In genomic region chr17:81968396-81968745, GRCh38 we compare ENCODE assay signal across 10 cellular contexts. TPM values are rescaled to one million over a fixed set of nuclear protein-coding genes. Genes with fewer than 3 reads are reported as not detected.
DNase-seq lines count a peak whose midpoint lies in the region; ATAC-seq, FAIRE-seq and TF ChIP-seq lines count a peak whose summit lies in the region.
"Had no signal": no experiment of that assay in that cellular context is flagged by ENCODE, and none has a peak within 500 bp of the region (broad histone marks: within the 10 kb centered on the region; RNA-seq: fewer than 3 reads in every experiment).

No MANE protein-coding gene starts in this region.

- H3K27ac Mint-ChIP-seq in activated naive CD4-positive, alpha-beta T cell treated with anti-CD3 and anti-CD28 coated beads for 36 hours, result peak overlapping the region; percentile 79
- H3K27ac Mint-ChIP-seq in T-helper 17 cell, result peak overlapping the region; percentile 79

- H3K4me3 ChIP-seq in keratinocyte (ENCODE audit: control insufficient read depth in 2 of 3, extremely low read depth in 1 of 3, insufficient read depth in 2 of 3, low read depth in 1 of 3, low read length in 3 of 3), result no peak overlapping the region
- no peak overlapping the region for H3K4me3 ChIP-seq in thymus (ENCODE audit: low read length)

- ATAC-seq in T-helper 17 cell, result no peak

- H3K27me3 ChIP-seq in keratinocyte (ENCODE audit: control insufficient read depth, extremely low read depth, insufficient read depth, low read length) (peaks cover 47% of the 10 kb centered on the region), thymus (ENCODE audit: control insufficient read depth, insufficient read depth) (peaks cover 13% of the 10 kb centered on the region)

- H3K9me1 ChIP-seq in keratinocyte (ENCODE audit: control insufficient read depth, extremely low read depth, insufficient read depth, low read length), result no peaks in the 10 kb centered on the region

- TF ChIP-seq CTCF in keratinocyte (optimal IDR thresholded peaks at IDR 0.05 in 1 of 3, IDR thresholded peaks at IDR 0.05 in 1 of 3, conservative IDR thresholded peaks at IDR 0.05 in 1 of 3; ENCODE audit: extremely low read depth in 1 of 3, insufficient read depth in 2 of 3, low read length in 3 of 3), result no peak

- H3K9me3 ChIP-seq in T-helper 17 cell (ENCODE audit: control insufficient read depth, low read length, poor library complexity, severe bottlenecking), result no peaks in the 10 kb centered on the region
- no peaks in the 10 kb centered on the region for H3K9me3 ChIP-seq in keratinocyte (ENCODE audit: control insufficient read depth, low read depth, low read length)
- no peaks in the 10 kb centered on the region for H3K9me3 ChIP-seq in thymus (ENCODE audit: control insufficient read depth)

- H3K79me2 ChIP-seq in keratinocyte (ENCODE audit: control insufficient read depth, insufficient read depth, low read length), result no peaks in the 10 kb centered on the region

- peaks cover 1% of the 10 kb centered on the region for H3K36me3 Mint-ChIP-seq in activated naive CD4-positive, alpha-beta T cell treated with anti-CD3 and anti-CD28 coated beads for 36 hours (ENCODE audit: low read depth)
- no peaks in the 10 kb centered on the region for H3K36me3 Mint-ChIP-seq in T-helper 17 cell (ENCODE audit: low read depth)

- intact Hi-C loops in activated naive CD4-positive, alpha-beta T cell treated with anti-CD3 and anti-CD28 coated beads for 36 hours (cut with micrococcal nuclease), result loop anchor here (1.0 to 2.0 kb wide), 2 partner anchors 9 to 54 kb away; partner anchors contain the start of genes ASPSCR1, CENPX and LRRC45

- no peak overlapping the region for H3K27ac ChIP-seq in keratinocyte (ENCODE audit: control insufficient read depth, insufficient read depth, low read length)
- peak overlapping the region; percentile 33 for H3K27ac ChIP-seq in thymus (ENCODE audit: low read depth)

- H4K20me1 ChIP-seq in keratinocyte (ENCODE audit: control insufficient read depth, extremely low read depth, insufficient read depth, low read length), result no peaks in the 10 kb centered on the region

- H3K9ac ChIP-seq in keratinocyte (ENCODE audit: control insufficient read depth, extremely low read depth, insufficient read depth, low read length), result no peak overlapping the region

- CTCF ChIA-PET in activated naive CD4-positive, alpha-beta T cell treated with anti-CD3 and anti-CD28 coated beads for 36 hours (lab: Charles Lee), result interaction anchor here (0.6 to 1.5 kb wide), 6 partner anchors 9 to 1320 kb away, joined by 3 to 6 read pairs (median 4); partner anchors contain the start of gene DCXR

- no peaks in the 10 kb centered on the region for H3K27me3 Mint-ChIP-seq in activated naive CD4-positive, alpha-beta T cell treated with anti-CD3 and anti-CD28 coated beads for 36 hours (ENCODE audit: low read depth)
- H3K27me3 Mint-ChIP-seq in T-helper 17 cell, result no peaks in the 10 kb centered on the region

- FAIRE-seq in keratinocyte (lab: Jason Lieb, UNC), result no peak

- dilution Hi-C loops in keratinocyte (cut with MboI; ENCODE audit: extremely low pct_ligation_motif_present, low sequenced_read_pairs), result no loop called here

- H3K4me1 ChIP-seq in keratinocyte (ENCODE audit: control insufficient read depth, extremely low read depth, insufficient read depth, low read length) (peaks cover 2% of the 10 kb centered on the region), thymus (ENCODE audit: control insufficient read depth, insufficient read depth, low read length) (peaks cover 23% of the 10 kb centered on the region)

- DNase-seq in activated naive CD4-positive, alpha-beta T cell treated with anti-CD3 and anti-CD28 coated beads for 36 hours, result no peak
- no peak for DNase-seq in activated naive CD4-positive, alpha-beta T cell treated with Interleukin-2 at 50 U/mL for 16 hours
- no peak for DNase-seq in T-helper 17 cell
- DNase-seq in keratinocyte (ENCODE audit: low read depth, low spot score), result no peak
- DNase-seq in DMS79 (lab: John Stamatoyannopoulos, UW), result no peak
- DNase-seq in NOMO-1 (lab: John Stamatoyannopoulos, UW; ENCODE audit: unreplicated experiment in 2 of 2), result no peak
- no peak for DNase-seq in COLO829 (ENCODE audit: low spot score)
- DNase-seq: NCI-H1048 had no signal

- H3K4me2 ChIP-seq in keratinocyte (ENCODE audit: control insufficient read depth, extremely low read depth, insufficient read depth, low read depth, low read length), result peak overlapping the region; percentile 37

- H3K4me1 Mint-ChIP-seq in activated naive CD4-positive, alpha-beta T cell treated with anti-CD3 and anti-CD28 coated beads for 36 hours (ENCODE audit: low read depth), result peaks cover 14% of the 10 kb centered on the region
- H3K4me1 Mint-ChIP-seq in T-helper 17 cell, result peaks cover 6% of the 10 kb centered on the region

- H2AFZ ChIP-seq in keratinocyte (ENCODE audit: control insufficient read depth, low read length), result no peak overlapping the region

- peaks cover 1% of the 10 kb centered on the region for H3K9me3 Mint-ChIP-seq in activated naive CD4-positive, alpha-beta T cell treated with anti-CD3 and anti-CD28 coated beads for 36 hours

- peak overlapping the region; percentile 68 for H3K4me3 Mint-ChIP-seq in activated naive CD4-positive, alpha-beta T cell treated with anti-CD3 and anti-CD28 coated beads for 36 hours
- peak overlapping the region; percentile 71 for H3K4me3 Mint-ChIP-seq in T-helper 17 cell

- H3K36me3 ChIP-seq in keratinocyte (ENCODE audit: control insufficient read depth in 2 of 2, extremely low read depth in 1 of 2, insufficient read depth in 2 of 2, low read length in 2 of 2), result no peaks in the 10 kb centered on the region
- no peaks in the 10 kb centered on the region for H3K36me3 ChIP-seq in thymus (ENCODE audit: control insufficient read depth, insufficient read depth)

- 83% methylated on average over 7 of the region's 7 CpGs for WGBS in thymus

RNA-seq across cellular contexts. Expression of gene NOTUM, which starts 7.4 kb away (rescaled TPM):
- total RNA-seq in activated naive CD4-positive, alpha-beta T cell treated with anti-CD3 and anti-CD28 coated beads for 36 hours, result under 1 TPM; 0.35 to 0.38 TPM
- not detected for total RNA-seq in T-helper 17 cell
- polyA plus RNA-seq in keratinocyte, result not detected in 3 replicates
- polyA plus RNA-seq in keratinocyte (2011; ENCODE audit: low read depth), result not detected
- polyA plus RNA-seq in keratinocyte (2011; cell fraction: cytosol; rRNA removed), result not detected in 2 replicates
- polyA plus RNA-seq in keratinocyte (2011; cell fraction: nucleus; rRNA removed), result not detected in 2 replicates
- polyA plus RNA-seq in keratinocyte (2012; ENCODE audit: low replicate concordance), result not detected in 2 replicates
- not detected in 3 replicates for polyA minus RNA-seq in keratinocyte
- polyA minus RNA-seq in keratinocyte (2011; cell fraction: cytosol; rRNA and poly(A)+ RNA removed), result not detected
- polyA minus RNA-seq in keratinocyte (2011; cell fraction: nucleus; rRNA and poly(A)+ RNA removed), result not detected in 2 replicates
- polyA plus RNA-seq in thymus, result 0.25 TPM
- total RNA-seq: subcutaneous adipose tissue had no signal

RNA-seq across cellular contexts. Expression of gene ASPSCR1, which starts 9.1 kb away (rescaled TPM):
- 10 to 100 TPM; 33.6 to 34.8 TPM for total RNA-seq in activated naive CD4-positive, alpha-beta T cell treated with anti-CD3 and anti-CD28 coated beads for 36 hours
- 10 to 100 TPM; 38.1 to 40.1 TPM for total RNA-seq in T-helper 17 cell
- polyA plus RNA-seq in keratinocyte, result 5.2 to 8.3 TPM (median 6.7 TPM) in 3 replicates
- polyA plus RNA-seq in keratinocyte (2011; ENCODE audit: low read depth), result 5.0 TPM
- 3.0 and 9.1 TPM in 2 replicates for polyA plus RNA-seq in keratinocyte (2011; cell fraction: cytosol; rRNA removed)
- 8.5 and 12.9 TPM in 2 replicates for polyA plus RNA-seq in keratinocyte (2011; cell fraction: nucleus; rRNA removed)
- polyA plus RNA-seq in keratinocyte (2012; ENCODE audit: low replicate concordance), result 11.5 TPM in 2 replicates
- 4.7 to 10.0 TPM (median 6.3 TPM) in 3 replicates for polyA minus RNA-seq in keratinocyte
- polyA minus RNA-seq in keratinocyte (2011; cell fraction: cytosol; rRNA and poly(A)+ RNA removed), result 24.2 TPM
- 6.4 and 8.9 TPM in 2 replicates for polyA minus RNA-seq in keratinocyte (2011; cell fraction: nucleus; rRNA and poly(A)+ RNA removed)
- 57.6 TPM for polyA plus RNA-seq in thymus

RNA-seq across cellular contexts. Expression of gene MYADML2, which starts 21.3 kb away (rescaled TPM):
- not detected for total RNA-seq in activated naive CD4-positive, alpha-beta T cell treated with anti-CD3 and anti-CD28 coated beads for 36 hours
- not detected for total RNA-seq in T-helper 17 cell
- polyA plus RNA-seq in keratinocyte (not detected in 3 replicates), thymus (0.07 TPM)
- polyA plus RNA-seq in keratinocyte (2011; ENCODE audit: low read depth), result not detected
- not detected in 2 replicates for polyA plus RNA-seq in keratinocyte (2011; cell fraction: cytosol; rRNA removed)
- not detected in 2 replicates for polyA plus RNA-seq in keratinocyte (2011; cell fraction: nucleus; rRNA removed)
- not detected in 2 replicates for polyA plus RNA-seq in keratinocyte (2012; ENCODE audit: low replicate concordance)
- not detected in 3 replicates for polyA minus RNA-seq in keratinocyte
- polyA minus RNA-seq in keratinocyte (2011; cell fraction: cytosol; rRNA and poly(A)+ RNA removed), result not detected
- not detected in 2 replicates for polyA minus RNA-seq in keratinocyte (2011; cell fraction: nucleus; rRNA and poly(A)+ RNA removed)
- total RNA-seq: subcutaneous adipose tissue had no signal

RNA-seq across cellular contexts. Expression of gene PYCR1, which starts 31.3 kb away (rescaled TPM):
- 100 to 1,000 TPM; 121 to 130 TPM for total RNA-seq in activated naive CD4-positive, alpha-beta T cell treated with anti-CD3 and anti-CD28 coated beads for 36 hours
- total RNA-seq in T-helper 17 cell, result 1 to 10 TPM in 1 of 2 donors, under 1 TPM in 1; 0.72 to 1.9 TPM
- polyA plus RNA-seq in keratinocyte, result 22.2 to 27.9 TPM (median 27.9 TPM) in 3 replicates
- polyA plus RNA-seq in keratinocyte (2011; ENCODE audit: low read depth), result 2.4 TPM
- 20.0 and 36.4 TPM in 2 replicates for polyA plus RNA-seq in keratinocyte (2011; cell fraction: cytosol; rRNA removed)
- 13.3 and 17.7 TPM in 2 replicates for polyA plus RNA-seq in keratinocyte (2011; cell fraction: nucleus; rRNA removed)
- polyA plus RNA-seq in keratinocyte (2012; ENCODE audit: low replicate concordance), result 38.8 and 40.1 TPM in 2 replicates
- polyA minus RNA-seq in keratinocyte, result 18.5 to 56.9 TPM (median 24.4 TPM) in 3 replicates
- polyA minus RNA-seq in keratinocyte (2011; cell fraction: cytosol; rRNA and poly(A)+ RNA removed), result 44.1 TPM
- polyA minus RNA-seq in keratinocyte (2011; cell fraction: nucleus; rRNA and poly(A)+ RNA removed), result 9.2 and 11.3 TPM in 2 replicates
- 2.9 TPM for polyA plus RNA-seq in thymus

RNA-seq across cellular contexts. Expression of gene MAFG, which starts 40.8 kb away (rescaled TPM):
- 10 to 100 TPM; 13.5 to 14.8 TPM for total RNA-seq in activated naive CD4-positive, alpha-beta T cell treated with anti-CD3 and anti-CD28 coated beads for 36 hours
- total RNA-seq in T-helper 17 cell, result 10 to 100 TPM; 15.4 to 23.0 TPM
- 8.3 to 12.1 TPM (median 9.4 TPM) in 3 replicates for polyA plus RNA-seq in keratinocyte
- polyA plus RNA-seq in keratinocyte (2011; ENCODE audit: low read depth), result 13.3 TPM
- 8.2 and 9.7 TPM in 2 replicates for polyA plus RNA-seq in keratinocyte (2011; cell fraction: cytosol; rRNA removed)
- 43.0 and 46.6 TPM in 2 replicates for polyA plus RNA-seq in keratinocyte (2011; cell fraction: nucleus; rRNA removed)
- polyA plus RNA-seq in keratinocyte (2012; ENCODE audit: low replicate concordance), result 10.2 and 21.0 TPM in 2 replicates
- polyA minus RNA-seq in keratinocyte, result 6.7 to 18.1 TPM (median 6.7 TPM) in 3 replicates
- 6.5 TPM for polyA minus RNA-seq in keratinocyte (2011; cell fraction: cytosol; rRNA and poly(A)+ RNA removed)
- 8.4 and 9.5 TPM in 2 replicates for polyA minus RNA-seq in keratinocyte (2011; cell fraction: nucleus; rRNA and poly(A)+ RNA removed)
- polyA plus RNA-seq in thymus, result 7.3 TPM
